In genomic region chr2:121824264-121824663, GRCh38 we compare ENCODE assay signal across 33 cellular contexts.
"Had no signal": no experiment of that assay in that cellular context is flagged by ENCODE, and none has a peak within 500 bp of the region (broad histone marks: within the 10 kb centered on the region; RNA-seq: fewer than 3 reads in every experiment).

No MANE protein-coding gene starts in this region.

- H3K4me1 ChIP-seq: adrenal gland, body of pancreas, breast epithelium had no signal

- H3K36me3 ChIP-seq: adrenal gland, brain microvascular endothelial cell, breast epithelium had no signal

- H3K4me3 Mint-ChIP-seq: activated B cell treated with CpG ODN at 0.5 μM for 24 hours; activated CD4-positive, alpha-beta memory T cell treated with anti-CD3 and anti-CD28 coated beads for 36 hours; activated CD4-positive, alpha-beta T cell treated with anti-CD3 and anti-CD28 coated beads, Interleukin-2, amount 10 ng/mL, durations not matched to agents 24 days and 14 days; activated CD8-positive, alpha-beta T cell treated with anti-CD3 and anti-CD28 coated beads for 36 hours; activated naive CD4-positive, alpha-beta T cell treated with anti-CD3 and anti-CD28 coated beads for 36 hours; activated naive CD8-positive, alpha-beta T cell treated with anti-CD3 and anti-CD28 coated beads for 36 hours; activated T-cell treated with anti-CD3 and anti-CD28 coated beads, Interleukin-2, amount 50 U/mL, for 4 hours; activated T-cell treated with anti-CD3 and anti-CD28 coated beads, Interleukin-2, amount 50 U/mL, for 72 hours; activated T-helper 1 cell treated with anti-CD3 and anti-CD28 coated beads, Interleukin-12 subunit alpha, Interleukin-12 subunit beta, Interleukin-2, Interleukin-4 antibody, amounts not matched to agents 30 ng/mL and 10 ng/mL and 1 ng/mL, durations not matched to agents 14 hours and 24 hours and 36 hours; activated T-helper 17 cell treated with anti-CD3 and anti-CD28 coated beads, Interleukin-2, amount 50 U/mL, for 72 hours; T-helper 17 cell; T-helper 2 cell treated with Interferon-gamma antibody and Interleukin-4, amounts not matched to agents 5 μg/mL and 100 μg/mL, for 36 hours had no signal

- H3K4me3 ChIP-seq: adrenal gland, body of pancreas, breast epithelium had no signal

- H3K9me3 ChIP-seq: adrenal gland had no signal

- H3K9me3 Mint-ChIP-seq: activated CD4-positive, alpha-beta memory T cell treated with anti-CD3 and anti-CD28 coated beads for 36 hours; activated CD4-positive, alpha-beta T cell treated with anti-CD3 and anti-CD28 coated beads, Interleukin-2, amount 10 ng/mL, durations not matched to agents 24 days and 14 days; activated CD8-positive, alpha-beta T cell treated with anti-CD3 and anti-CD28 coated beads for 36 hours; activated naive CD4-positive, alpha-beta T cell treated with anti-CD3 and anti-CD28 coated beads for 36 hours; activated naive CD4-positive, alpha-beta T cell treated with anti-CD3 and anti-CD28 coated beads, Interleukin-2, amount 50 U/mL, for 72 hours; activated naive CD8-positive, alpha-beta T cell treated with anti-CD3 and anti-CD28 coated beads for 36 hours; activated T-cell treated with anti-CD3 and anti-CD28 coated beads, Interleukin-2, amount 50 U/mL, for 4 hours; activated T-cell treated with anti-CD3 and anti-CD28 coated beads, Interleukin-2, amount 50 U/mL, for 72 hours; activated T-helper 1 cell treated with anti-CD3 and anti-CD28 coated beads, Interleukin-12 subunit alpha, Interleukin-12 subunit beta, Interleukin-2, Interleukin-4 antibody, amounts not matched to agents 30 ng/mL and 10 ng/mL and 1 ng/mL, durations not matched to agents 14 hours and 24 hours and 36 hours; activated T-helper 17 cell treated with anti-CD3 and anti-CD28 coated beads, Interleukin-2, amount 50 U/mL, for 72 hours; T-helper 2 cell treated with Interferon-gamma antibody and Interleukin-4, amounts not matched to agents 5 μg/mL and 100 μg/mL, for 36 hours had no signal

- H3K27me3 ChIP-seq: adrenal gland, body of pancreas, brain microvascular endothelial cell, breast epithelium had no signal

- H3K4me1 Mint-ChIP-seq: activated CD4-positive, alpha-beta T cell treated with anti-CD3 and anti-CD28 coated beads, Interleukin-2, amount 10 ng/mL, durations not matched to agents 24 days and 14 days; activated naive CD8-positive, alpha-beta T cell treated with anti-CD3 and anti-CD28 coated beads for 36 hours; activated T-helper 17 cell treated with anti-CD3 and anti-CD28 coated beads, Interleukin-2, amount 50 U/mL, for 72 hours had no signal

- ATAC-seq: activated CD8-positive, alpha-beta T cell treated with anti-CD3 and anti-CD28 coated beads for 36 hours; activated naive CD4-positive, alpha-beta T cell treated with anti-CD3 and anti-CD28 coated beads, Interleukin-2, amount 50 U/mL, for 72 hours; activated T-cell treated with anti-CD3 and anti-CD28 coated beads, Interleukin-2, amount 50 U/mL, for 4 hours; activated T-cell treated with anti-CD3 and anti-CD28 coated beads, Interleukin-2, amount 50 U/mL, for 72 hours; activated T-helper 17 cell treated with anti-CD3 and anti-CD28 coated beads, Interleukin-2, amount 50 U/mL, for 72 hours; body of pancreas; T-helper 17 cell had no signal

- H3K27ac Mint-ChIP-seq: activated B cell treated with CpG ODN at 0.5 μM for 24 hours; activated CD4-positive, alpha-beta memory T cell treated with anti-CD3 and anti-CD28 coated beads for 36 hours; activated CD4-positive, alpha-beta T cell treated with anti-CD3 and anti-CD28 coated beads, Interleukin-2, amount 10 ng/mL, durations not matched to agents 24 days and 14 days; activated CD8-positive, alpha-beta T cell treated with anti-CD3 and anti-CD28 coated beads for 36 hours; activated naive CD4-positive, alpha-beta T cell treated with anti-CD3 and anti-CD28 coated beads for 36 hours; activated naive CD4-positive, alpha-beta T cell treated with anti-CD3 and anti-CD28 coated beads, Interleukin-2, amount 50 U/mL, for 72 hours; activated naive CD8-positive, alpha-beta T cell treated with anti-CD3 and anti-CD28 coated beads for 36 hours; activated T-cell treated with anti-CD3 and anti-CD28 coated beads, Interleukin-2, amount 50 U/mL, for 72 hours; activated T-helper 1 cell treated with anti-CD3 and anti-CD28 coated beads, Interleukin-12 subunit alpha, Interleukin-12 subunit beta, Interleukin-2, Interleukin-4 antibody, amounts not matched to agents 30 ng/mL and 10 ng/mL and 1 ng/mL, durations not matched to agents 14 hours and 24 hours and 36 hours; activated T-helper 17 cell treated with anti-CD3 and anti-CD28 coated beads, Interleukin-2, amount 50 U/mL, for 72 hours; T-helper 17 cell; T-helper 2 cell treated with Interferon-gamma antibody and Interleukin-4, amounts not matched to agents 5 μg/mL and 100 μg/mL, for 36 hours had no signal

- H3K27ac ChIP-seq: adrenal gland, body of pancreas, brain microvascular endothelial cell, breast epithelium, VCaP had no signal

- DNase-seq: activated B cell treated with CpG ODN at 0.5 μM for 24 hours; activated CD4-positive, alpha-beta memory T cell treated with anti-CD3 and anti-CD28 coated beads for 36 hours; activated CD4-positive, alpha-beta T cell treated with anti-CD3 and anti-CD28 coated beads for 4 hours; activated CD4-positive, alpha-beta T cell treated with anti-CD3 and anti-CD28 coated beads, Interleukin-2, amount 10 ng/mL, durations not matched to agents 24 days and 14 days; activated CD4-positive, alpha-beta T cell treated with anti-CD3 and anti-CD28 coated beads, Interleukin-2, amount 50 U/mL, for 1 hour; activated CD4-positive, alpha-beta T cell treated with anti-CD3 and anti-CD28 coated beads, Interleukin-2, amount 50 U/mL, for 4 hours; activated CD4-positive, CD25-positive, alpha-beta regulatory T cell treated with anti-CD3 and anti-CD28 coated beads, Interleukin-2, amount 50 U/mL, for 72 hours; activated CD8-positive, alpha-beta memory T cell treated with anti-CD3 and anti-CD28 coated beads, Interleukin-2, amount 50 U/mL, for 4 hours; activated CD8-positive, alpha-beta T cell treated with anti-CD3 and anti-CD28 coated beads for 36 hours; activated effector memory CD4-positive, alpha-beta T cell treated with anti-CD3 and anti-CD28 coated beads, Interleukin-2, amount 50 U/mL, for 16 hours; activated gamma-delta T cell treated with Interleukin-2 at 50 U/mL for 16 hours; activated naive CD4-positive, alpha-beta T cell; activated naive CD4-positive, alpha-beta T cell treated with anti-CD3 and anti-CD28 coated beads for 36 hours; activated naive CD4-positive, alpha-beta T cell treated with anti-CD3 and anti-CD28 coated beads, Interleukin-2, amount 50 U/mL, for 16 hours; activated naive CD8-positive, alpha-beta T cell treated with anti-CD3 and anti-CD28 coated beads for 36 hours; activated T-cell treated with anti-CD3 and anti-CD28 coated beads for 4 hours; activated T-cell treated with anti-CD3 and anti-CD28 coated beads, Interleukin-2, amount 50 U/mL, for 1 hour; activated T-cell treated with anti-CD3 and anti-CD28 coated beads, Interleukin-2, amount 50 U/mL, for 4 hours; activated T-cell treated with anti-CD3 and anti-CD28 coated beads, Interleukin-2, amount 50 U/mL, for 72 hours; adrenal gland; amniotic stem cell; aorta; body of pancreas; brain microvascular endothelial cell; central memory CD4-positive, alpha-beta T cell; T-helper 17 cell; T-helper 9 cell had no signal

- H3K36me3 Mint-ChIP-seq: activated CD4-positive, alpha-beta memory T cell treated with anti-CD3 and anti-CD28 coated beads for 36 hours; activated naive CD4-positive, alpha-beta T cell treated with anti-CD3 and anti-CD28 coated beads, Interleukin-2, amount 50 U/mL, for 72 hours; activated naive CD8-positive, alpha-beta T cell treated with anti-CD3 and anti-CD28 coated beads for 36 hours had no signal
